13 cellular contexts compared by ENCODE assay signal in the genomic region with DNA sequence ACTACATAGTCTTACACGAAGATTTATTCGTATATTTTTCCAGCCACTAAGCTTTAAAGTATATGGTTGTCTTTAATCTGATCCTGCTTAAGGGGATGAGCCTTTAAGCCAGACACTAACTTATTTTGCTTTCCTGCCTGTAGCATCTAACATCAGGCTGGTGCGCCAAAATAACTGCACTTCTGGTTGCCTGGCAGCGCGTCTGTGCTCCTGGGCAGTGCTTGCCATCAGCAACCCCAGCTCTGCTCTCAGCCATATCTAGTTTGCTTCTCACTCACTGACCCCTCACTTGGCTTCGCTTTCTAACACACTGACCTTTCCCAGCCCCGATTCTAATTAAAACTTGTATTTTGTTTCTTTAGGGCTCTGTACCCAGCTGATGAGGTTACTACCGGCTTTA.
"Had no signal": no experiment of that assay in that cellular context is flagged by ENCODE, and none has a peak within 500 bp of the region (broad histone marks: within the 10 kb centered on the region; RNA-seq: fewer than 3 reads in every experiment).

No MANE protein-coding gene starts in this region.

- H3K36me3 ChIP-seq: colonic mucosa, lower lobe of right lung, stomach, thoracic aorta had no signal

- H3K4me1 ChIP-seq: colonic mucosa, foreskin keratinocyte, lower lobe of right lung, stomach had no signal

- H3K4me3 ChIP-seq: colonic mucosa, lower lobe of right lung, stomach, thoracic aorta had no signal

- DNase-seq: colonic mucosa; dermis blood vessel endothelial cell; endodermal cell; erythroblast; foreskin keratinocyte; lower lobe of right lung; natural killer cell; small intestine; stimulated activated CD4-positive, alpha-beta T cell treated with anti-CD3 and anti-CD28 coated beads, Interleukin-12 subunit alpha, Interleukin-12 subunit beta, amount 100 ng/mL, for 4 hours; stimulated activated naive CD4-positive, alpha-beta T cell; stomach had no signal

- H3K9me3 ChIP-seq: colonic mucosa, lower lobe of right lung, stomach, thoracic aorta had no signal

- H3K27ac ChIP-seq: colonic mucosa, foreskin keratinocyte, lower lobe of right lung, stomach, thoracic aorta had no signal

- H3K27me3 ChIP-seq: colonic mucosa, stomach had no signal

- FAIRE-seq: endothelial cell of umbilical vein, small intestine had no signal
